In the genomic region with DNA sequence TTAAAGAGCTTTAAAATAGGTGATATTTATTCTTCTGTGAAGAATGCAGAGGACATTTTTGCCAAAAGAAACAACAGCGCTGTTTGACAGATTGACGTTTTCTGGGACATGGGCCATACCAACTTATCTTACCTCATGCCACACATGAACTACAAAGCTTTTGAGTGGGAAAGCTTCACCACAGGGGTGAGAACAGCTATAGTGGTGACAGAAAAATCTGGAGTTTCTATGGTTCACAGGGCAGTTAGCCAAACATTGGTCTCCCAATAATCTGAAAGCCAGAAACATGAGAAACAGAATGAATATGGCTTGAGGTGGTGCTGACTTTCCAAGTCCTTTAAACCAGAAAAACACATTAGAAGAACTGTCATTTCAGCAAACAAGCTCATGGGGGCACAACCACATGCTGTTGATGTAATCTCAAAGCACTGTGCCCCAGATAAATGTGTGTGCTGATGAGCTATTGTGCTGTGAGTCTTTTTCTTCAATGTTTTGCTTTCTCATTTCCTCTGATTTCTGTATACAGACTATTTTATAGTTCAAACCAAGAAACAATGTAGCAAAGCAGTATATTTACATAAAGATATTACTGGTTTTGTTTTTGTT, we compare ENCODE assay signal across 16 cellular contexts.
DNase-seq lines count a peak whose midpoint lies in the region; ATAC-seq and TF ChIP-seq lines count a peak whose summit lies in the region.
"Had no signal": no experiment of that assay in that cellular context is flagged by ENCODE, and none has a peak within 500 bp of the region (broad histone marks: within the 10 kb centered on the region; RNA-seq: fewer than 3 reads in every experiment).

No MANE protein-coding gene starts in this region.

- H4K20me1 ChIP-seq in hepatocyte (ENCODE audit: insufficient read depth, poor library complexity, severe bottlenecking), result no peaks in the 10 kb centered on the region

- no peaks in the 10 kb centered on the region for H3K79me2 ChIP-seq in hepatocyte

- peaks cover 7% of the 10 kb centered on the region for H3K4me1 ChIP-seq in body of pancreas
- no peaks in the 10 kb centered on the region for H3K4me1 ChIP-seq in hepatocyte (ENCODE audit: insufficient read depth)
- H3K4me1 ChIP-seq in esophagus squamous epithelium, result no peaks in the 10 kb centered on the region
- H3K4me1 ChIP-seq: HAP-1, SJCRH30 had no signal

- peak; percentile 35 for ATAC-seq in body of pancreas
- ATAC-seq in GM19463 (IDR thresholded peaks at IDR 0.05; ENCODE audit: unreplicated experiment), result no peak
- ATAC-seq: left colon had no signal

- no peak overlapping the region for H3K4me3 Mint-ChIP-seq in Calu3 (ENCODE audit: low read depth, unreplicated experiment)
- H3K4me3 Mint-ChIP-seq: brain; CD4-positive, alpha-beta memory T cell had no signal

- no peaks in the 10 kb centered on the region for H3K36me3 ChIP-seq in body of pancreas (replicated peaks in 1 of 2; ENCODE audit: insufficient read depth in 1 of 2, low read depth in 2 of 2)
- no peaks in the 10 kb centered on the region for H3K36me3 ChIP-seq in hepatocyte (replicated peaks; ENCODE audit: insufficient read depth, low read depth)
- no peaks in the 10 kb centered on the region for H3K36me3 ChIP-seq in esophagus squamous epithelium
- H3K36me3 ChIP-seq: HAP-1, SJCRH30 had no signal

- CTCF ChIA-PET in Calu3 (lab: Charles Lee), result interaction anchor here (0.5 kb wide), 1 partner anchor 254 kb away, joined by 5 read pairs; no protein-coding TSS in a partner anchor

- WGBS in body of pancreas, 2 donors, result 9 to 18% methylated on average over 2 of the region's 2 CpGs
- 74% methylated on average over 2 of the region's 2 CpGs for WGBS in hepatocyte (ENCODE audit: low lambda C conversion rate, missing lambda C conversion rate)
- WGBS in esophagus squamous epithelium, 2 donors, result 50 to 65% methylated on average over 2 of the region's 2 CpGs

- no peaks in the 10 kb centered on the region for H3K9me3 Mint-ChIP-seq in Calu3 (ENCODE audit: low read depth, unreplicated experiment)

- H3K36me3 Mint-ChIP-seq in Calu3 (ENCODE audit: insufficient read depth, unreplicated experiment), result no peaks in the 10 kb centered on the region
- H3K36me3 Mint-ChIP-seq: brain; CD4-positive, alpha-beta memory T cell had no signal

- no peaks in the 10 kb centered on the region for H3K9me3 ChIP-seq in body of pancreas
- no peaks in the 10 kb centered on the region for H3K9me3 ChIP-seq in hepatocyte (ENCODE audit: low read depth)
- H3K9me3 ChIP-seq in esophagus squamous epithelium, result no peaks in the 10 kb centered on the region
- H3K9me3 ChIP-seq: HAP-1, SJCRH30 had no signal

- TF ChIP-seq POLR2A in body of pancreas (IDR thresholded peaks at IDR 0.05), result no peak
- TF ChIP-seq POLR2A in esophagus squamous epithelium (IDR thresholded peaks at IDR 0.05), result no peak

- H3K4me3 ChIP-seq in Jurkat, Clone E6-1 (ENCODE audit: low read length), result no peak overlapping the region
- H3K4me3 ChIP-seq in body of pancreas, result no peak overlapping the region
- H3K4me3 ChIP-seq in hepatocyte, result no peak overlapping the region
- no peak overlapping the region for H3K4me3 ChIP-seq in esophagus squamous epithelium
- H3K4me3 ChIP-seq: HAP-1, SJCRH30 had no signal

- no peak overlapping the region for H3K27ac ChIP-seq in body of pancreas
- no peak overlapping the region for H3K27ac ChIP-seq in hepatocyte
- H3K27ac ChIP-seq in esophagus squamous epithelium, result no peak overlapping the region
- H3K27ac ChIP-seq: SJCRH30 had no signal

- DNase-seq in Calu3 (peak; percentile 10), body of pancreas (peak in 2 of 4 donors; percentile 12 to 18), hepatocyte (ENCODE audit: low spot score) (peak; percentile 18), NCI-H1092 treated with DMSO at 0.1 percent for 48 hours (lab: John Stamatoyannopoulos, UW) (no peak), esophagus squamous epithelium (lab: John Stamatoyannopoulos, UW) (no peak), NCI-H774 (lab: John Stamatoyannopoulos, UW) (no peak)
- peak; percentile 12 for DNase-seq in Jurkat, Clone E6-1 (ENCODE audit: low read depth, low spot score)
- DNase-seq: activated CD4-positive, CD25-positive, alpha-beta regulatory T cell; CD4-positive, alpha-beta memory T cell; left colon; stimulated activated CD4-positive, alpha-beta T cell treated with anti-CD3 and anti-CD28 coated beads, Interleukin-2, amount 100 ng/mL, for 24 hours; stimulated activated naive CD4-positive, alpha-beta T cell had no signal

- H3K27me3 ChIP-seq in body of pancreas, result no peaks in the 10 kb centered on the region
- no peaks in the 10 kb centered on the region for H3K27me3 ChIP-seq in hepatocyte
- no peaks in the 10 kb centered on the region for H3K27me3 ChIP-seq in esophagus squamous epithelium
- H3K27me3 ChIP-seq: SJCRH30 had no signal

- no peaks in the 10 kb centered on the region for H3K4me1 Mint-ChIP-seq in Calu3 (ENCODE audit: low read depth, unreplicated experiment)
- H3K4me1 Mint-ChIP-seq: brain; CD4-positive, alpha-beta memory T cell had no signal

- BruUV-seq in Calu3 (replicated peaks; lab: Mats Ljungman, UMichigan), result no TSS peak

- no peak overlapping the region for H3K27ac Mint-ChIP-seq in Calu3 (ENCODE audit: unreplicated experiment)
- H3K27ac Mint-ChIP-seq: CD4-positive, alpha-beta memory T cell had no signal

- H3K27me3 Mint-ChIP-seq in Calu3 (ENCODE audit: unreplicated experiment), result no peaks in the 10 kb centered on the region
- H3K27me3 Mint-ChIP-seq: brain; CD4-positive, alpha-beta memory T cell had no signal

- intact Hi-C loops in Calu3 (cut with micrococcal nuclease; ENCODE audit: unreplicated experiment), result no loop called here
- intact Hi-C loops in body of pancreas (cut with DNase I), result no loop called here
- intact Hi-C loops in esophagus squamous epithelium (cut with DNase I), result no loop called here

- TF ChIP-seq CTCF in Calu3 (IDR thresholded peaks at IDR 0.05; ENCODE audit: unreplicated experiment) (no peak), body of pancreas (IDR thresholded peaks at IDR 0.05) (no peak), hepatocyte (IDR thresholded peaks at IDR 0.05; ENCODE audit: poor library complexity) (peak; percentile 40), esophagus squamous epithelium (IDR thresholded peaks at IDR 0.05) (no peak)

- no peaks in the 10 kb centered on the region for H3K9me2 ChIP-seq in hepatocyte (replicated peaks; ENCODE audit: insufficient read depth)

- H3K4me2 ChIP-seq in hepatocyte, result no peak overlapping the region

- H2AFZ ChIP-seq in hepatocyte, result no peak overlapping the region

Comparison
In these comparisons a context has a peak if more than half of its experiments do, and no peak if none do; other contexts are left out.
1. DNase-seq: peak in Calu3 (single experiment), Jurkat, Clone E6-1 (single experiment) and hepatocyte (single experiment); none in NCI-H1092 treated with DMSO at 0.1 percent for 48 hours (single experiment), esophagus squamous epithelium (single experiment) and NCI-H774 (single experiment).